1 cellular context compared by ENCODE assay signal in genomic region chr6:1668456-1668855, GRCh38. TPM values are rescaled to one million over a fixed set of nuclear protein-coding genes. Genes with fewer than 3 reads are reported as not detected.
"Had no signal": no experiment of that assay in that cellular context is flagged by ENCODE, and none has a peak within 500 bp of the region (broad histone marks: within the 10 kb centered on the region; RNA-seq: fewer than 3 reads in every experiment).

No MANE protein-coding gene starts in this region.

RNA-seq across cellular contexts. Expression of gene FOXC1, which starts 58.7 kb away (rescaled TPM):
- total RNA-seq: H9 had no signal
